Comparison of ENCODE assay signal across 1 cellular context in the genomic region with DNA sequence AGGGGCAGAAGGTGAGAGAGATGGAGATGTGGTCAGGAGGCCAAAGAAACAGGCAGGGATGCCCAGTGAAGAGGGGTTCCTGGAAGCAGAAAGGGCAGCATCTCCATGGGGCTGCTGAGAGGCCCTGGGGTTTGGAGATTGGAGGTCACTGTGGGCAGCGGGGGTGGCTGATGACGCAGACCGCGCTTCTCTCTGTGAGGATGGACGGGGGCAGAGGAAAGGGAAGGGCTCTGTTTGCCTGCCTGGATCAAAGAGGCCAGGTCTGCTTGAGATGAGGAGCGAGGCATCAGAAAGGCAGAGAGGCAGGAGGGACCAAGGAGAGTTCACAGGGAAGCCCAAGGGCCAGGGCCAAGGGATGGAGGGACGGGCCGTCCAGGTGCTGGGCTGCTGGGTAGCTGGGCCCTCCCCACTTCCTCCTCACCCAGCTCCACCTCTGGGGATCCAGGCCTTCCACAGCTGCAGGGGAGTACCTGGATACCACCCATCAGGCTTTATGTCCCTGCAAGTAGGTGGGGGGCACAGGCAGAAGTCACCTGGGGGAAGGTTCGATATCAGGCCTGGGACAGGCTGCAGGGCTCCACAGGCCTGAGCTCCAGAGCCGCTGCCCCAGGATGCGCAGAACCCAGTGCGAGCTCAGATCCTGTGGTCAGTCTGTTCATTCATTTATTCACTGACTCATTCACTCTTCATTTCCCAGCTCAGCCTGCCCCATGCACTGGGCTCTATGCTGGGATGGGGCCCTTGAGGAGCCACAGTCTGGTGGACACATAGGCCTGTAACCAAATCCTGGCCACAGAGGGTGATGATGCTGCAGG.
TF ChIP-seq lines count a peak whose summit lies in the region.

No MANE protein-coding gene starts in this region.

TF ChIP-seq in H1, 55 proteins besides CTCF, POLR2A, EP300 and RAD21:
- TF ChIP-seq HDAC6 (IDR thresholded peaks at IDR 0.05; ENCODE audit: low read depth, low read length): no peak
- TF ChIP-seq RNF2 (IDR thresholded peaks at IDR 0.05; ENCODE audit: borderline replicate concordance, low read depth, low read length, missing control alignments, poor library complexity, severe bottlenecking): no peak
- no peak for TF ChIP-seq SAP30 (IDR thresholded peaks at IDR 0.05; ENCODE audit: insufficient read depth, insufficient replicate concordance, low read length)
- no peak for TF ChIP-seq KDM5A (IDR thresholded peaks at IDR 0.05; ENCODE audit: low read length)
- TF ChIP-seq ZNF274 (IDR thresholded peaks at IDR 0.05; ENCODE audit: borderline replicate concordance, extremely low read depth, low read length): no peak
- TF ChIP-seq CEBPB (IDR thresholded peaks at IDR 0.05; ENCODE audit: low read depth, low read length): no peak
- no peak for TF ChIP-seq GABPA (IDR thresholded peaks at IDR 0.05; ENCODE audit: borderline replicate concordance, insufficient read depth, low read length)
- no peak for TF ChIP-seq POU5F1 (IDR thresholded peaks at IDR 0.05; ENCODE audit: low read depth, low read length)
